9 cellular contexts compared by ENCODE assay signal in the genomic region with DNA sequence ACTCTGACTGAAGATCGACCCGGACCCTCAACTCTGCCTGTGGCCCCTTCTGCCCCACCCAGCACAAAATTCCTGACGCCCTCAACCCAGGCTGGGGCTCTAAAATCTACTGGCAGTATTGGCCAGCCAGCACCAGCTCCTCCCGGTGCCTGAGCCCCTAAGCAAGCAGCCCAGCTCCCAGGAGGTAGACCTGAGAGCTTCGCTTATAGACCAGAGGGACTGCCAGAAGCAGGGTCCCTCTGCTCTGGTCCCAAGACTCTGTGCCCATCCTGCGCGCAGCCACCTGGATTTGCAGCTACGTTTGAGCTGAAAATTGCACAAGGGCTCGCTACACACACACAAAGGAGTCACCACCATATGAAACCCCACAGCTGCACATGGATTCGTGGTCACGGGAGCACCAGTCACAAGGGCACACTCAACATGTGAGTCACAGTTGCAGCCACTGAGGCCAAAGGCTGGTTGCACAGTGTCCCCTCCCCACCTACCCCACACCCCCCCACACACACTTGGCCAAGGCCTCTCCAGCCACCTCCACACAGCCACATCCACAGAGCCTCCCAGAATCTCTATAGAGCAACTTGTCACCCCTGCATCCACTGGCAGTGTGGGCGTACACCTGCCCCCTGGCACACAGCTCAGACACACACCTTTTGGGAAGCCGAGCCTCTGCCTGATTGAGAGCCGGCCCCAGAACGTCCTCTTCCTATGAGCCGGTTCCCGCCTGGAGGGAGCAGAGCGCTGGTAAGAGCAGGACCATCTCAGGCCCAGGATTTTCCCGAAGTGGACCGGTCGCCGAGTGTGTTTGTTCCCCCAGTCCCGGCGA. TPM values are rescaled to one million over a fixed set of nuclear protein-coding genes. Genes with fewer than 3 reads are reported as not detected.
DNase-seq lines count a peak whose midpoint lies in the region; ATAC-seq, FAIRE-seq and TF ChIP-seq lines count a peak whose summit lies in the region.
"Had no signal": no experiment of that assay in that cellular context is flagged by ENCODE, and none has a peak within 500 bp of the region (broad histone marks: within the 10 kb centered on the region; RNA-seq: fewer than 3 reads in every experiment).

No MANE protein-coding gene starts in this region.

- intact Hi-C loops in IMR-90 (cut with micrococcal nuclease), result no loop called here

- dilution Hi-C loops in IMR-90 (cut with HindIII; ENCODE audit: low sequenced_read_pairs, unreplicated experiment), result no loop called here

- CTCF ChIA-PET in CD8-positive, alpha-beta memory T cell (lab: Charles Lee), result no interaction called here
- CTCF ChIA-PET in IMR-90 (lab: Yijun Ruan, JAX), result interaction anchor here (1.2 kb wide), 1 partner anchor 32 kb away, joined by 4 read pairs; no protein-coding TSS in a partner anchor

- H3K14ac ChIP-seq in IMR-90 (replicated peaks; ENCODE audit: low read depth, low read length), result no peak overlapping the region
- no peak overlapping the region for H3K14ac ChIP-seq in mesenchymal stem cell (ENCODE audit: low read length in 2 of 2)

- H3K27me3 ChIP-seq in CD8-positive, alpha-beta memory T cell (ENCODE audit: insufficient read depth, low read length, poor library complexity, severe bottlenecking), result peaks cover 39% of the 10 kb centered on the region
- H3K27me3 ChIP-seq in IMR-90 (ENCODE audit: control insufficient read depth, insufficient read depth, low read length), result peaks cover 94% of the 10 kb centered on the region
- H3K27me3 ChIP-seq in astrocyte (ENCODE audit: insufficient read depth, low read length), result peaks cover 89% of the 10 kb centered on the region
- peaks cover 96% of the 10 kb centered on the region in 2 experiments for H3K27me3 ChIP-seq in mesenchymal stem cell (ENCODE audit: control insufficient read depth in 1 of 2, insufficient read depth in 1 of 2, low read length in 2 of 2)

- no peaks in the 10 kb centered on the region for H3K79me2 ChIP-seq in astrocyte (ENCODE audit: insufficient read depth, low read length)

- H3K9ac ChIP-seq in IMR-90 (ENCODE audit: low read depth, low read length), result no peak overlapping the region
- no peak overlapping the region for H3K9ac ChIP-seq in astrocyte (ENCODE audit: low read length)
- no peak overlapping the region for H3K9ac ChIP-seq in mesenchymal stem cell (ENCODE audit: low read length)

- no peak overlapping the region for H4K8ac ChIP-seq in IMR-90 (ENCODE audit: low read depth in 2 of 2, low read length in 2 of 2)
- no peak overlapping the region for H4K8ac ChIP-seq in mesenchymal stem cell (ENCODE audit: low read length)

- no peak overlapping the region for H2BK5ac ChIP-seq in IMR-90 (ENCODE audit: low read depth, low read length, poor library complexity, severe bottlenecking)
- no peak overlapping the region for H2BK5ac ChIP-seq in mesenchymal stem cell (ENCODE audit: low read depth, low read length, poor library complexity, severe bottlenecking)

- no peak overlapping the region for H3K27ac Mint-ChIP-seq in CD8-positive, alpha-beta memory T cell
- H3K27ac Mint-ChIP-seq in astrocyte (ENCODE audit: unreplicated experiment), result no peak overlapping the region

- H2BK120ac ChIP-seq in IMR-90 (ENCODE audit: low read depth, low read length) (no peak overlapping the region), mesenchymal stem cell (ENCODE audit: low read depth, low read length) (no peak overlapping the region)

- H3K36me3 ChIP-seq in CD8-positive, alpha-beta memory T cell (ENCODE audit: insufficient read depth, low read length), result no peaks in the 10 kb centered on the region
- H3K36me3 ChIP-seq in IMR-90 (ENCODE audit: control insufficient read depth, insufficient read depth, low read length), result no peaks in the 10 kb centered on the region
- H3K36me3 ChIP-seq in astrocyte (ENCODE audit: insufficient read depth, low read length), result no peaks in the 10 kb centered on the region
- no peaks in the 10 kb centered on the region for H3K36me3 ChIP-seq in mesenchymal stem cell (ENCODE audit: control insufficient read depth in 1 of 2, insufficient read depth in 2 of 2, low read depth in 1 of 2, low read length in 2 of 2)

- H4K20me1 ChIP-seq in IMR-90 (ENCODE audit: insufficient read depth, low read length), result peaks cover 13% of the 10 kb centered on the region; the same call in 1 of the 2 replicates
- H4K20me1 ChIP-seq in astrocyte (ENCODE audit: insufficient read depth, low read length), result peaks cover 26% of the 10 kb centered on the region

- DNase-seq in CD8-positive, alpha-beta memory T cell, result no peak
- DNase-seq in IMR-90, result peak; percentile 30
- DNase-seq in astrocyte (ENCODE audit: low read depth), result peak; percentile 8
- peak; percentile 33 for DNase-seq in mesenchymal stem cell
- DNase-seq in NAMALWA (ENCODE audit: low spot score), result no peak
- no peak for DNase-seq in NCI-H1417 (lab: John Stamatoyannopoulos, UW)
- DNase-seq in activated CD8-positive, alpha-beta memory T cell treated with anti-CD3 and anti-CD28 coated beads, Interleukin-2, amount 50 U/mL, for 4 hours, result no peak

- H3K56ac ChIP-seq in IMR-90 (ENCODE audit: extremely low read depth, insufficient read depth, low read length), result no peak overlapping the region

- peaks cover 14 to 28% (median 15%) of the 10 kb centered on the region in 3 donors for H3K4me1 Mint-ChIP-seq in CD8-positive, alpha-beta memory T cell
- H3K4me1 Mint-ChIP-seq in astrocyte (ENCODE audit: low read depth, unreplicated experiment), result peaks cover 9% of the 10 kb centered on the region

- H3K4ac ChIP-seq in IMR-90 (ENCODE audit: low read depth, low read length) (no peak overlapping the region), mesenchymal stem cell (ENCODE audit: low read depth in 1 of 2, low read length in 2 of 2) (no peak overlapping the region)

- peaks cover 0 to 4% (median 0%) of the 10 kb centered on the region in 5 donors for H3K9me3 Mint-ChIP-seq in CD8-positive, alpha-beta memory T cell
- peaks cover 6% of the 10 kb centered on the region for H3K9me3 Mint-ChIP-seq in astrocyte (ENCODE audit: unreplicated experiment)

- POLR2A ChIA-PET in CD8-positive, alpha-beta memory T cell (lab: Charles Lee), result no interaction called here
- POLR2A ChIA-PET in IMR-90 (lab: Charles Lee; ENCODE audit: unreplicated experiment), result no interaction called here

- H3K23ac ChIP-seq in IMR-90 (ENCODE audit: low read depth, low read length) (no peak overlapping the region), mesenchymal stem cell (ENCODE audit: low read length in 2 of 2) (no peak overlapping the region)

- no peak overlapping the region for H2AFZ ChIP-seq in IMR-90 (replicated peaks; ENCODE audit: low read length, poor library complexity)
- H2AFZ ChIP-seq in astrocyte (ENCODE audit: low read depth, low read length), result no peak overlapping the region
- no peak overlapping the region for H2AFZ ChIP-seq in mesenchymal stem cell (ENCODE audit: low read depth, low read length)

- no peak overlapping the region for H4K91ac ChIP-seq in IMR-90 (ENCODE audit: insufficient read depth, low read depth, low read length)
- no peak overlapping the region for H4K91ac ChIP-seq in mesenchymal stem cell (ENCODE audit: low read length)

- H2AK5ac ChIP-seq in IMR-90 (ENCODE audit: low read depth, low read length) (no peak overlapping the region), mesenchymal stem cell (ENCODE audit: low read length, severe bottlenecking) (no peak overlapping the region)

- H3K18ac ChIP-seq in IMR-90 (ENCODE audit: low read depth, low read length) (no peak overlapping the region), mesenchymal stem cell (ENCODE audit: low read depth in 1 of 2, low read length in 2 of 2) (no peak overlapping the region)

- H2AK9ac ChIP-seq in IMR-90 (replicated peaks; ENCODE audit: low read depth, low read length, poor library complexity), result no peak overlapping the region

- H3K9me1 ChIP-seq in IMR-90 (ENCODE audit: insufficient read depth, low read length), result no peaks in the 10 kb centered on the region

- no peak overlapping the region for H2BK20ac ChIP-seq in IMR-90 (ENCODE audit: low read depth, low read length)

- no peak overlapping the region for H4K5ac ChIP-seq in IMR-90 (ENCODE audit: low read depth, low read length)

- H3K4me3 Mint-ChIP-seq in CD8-positive, alpha-beta memory T cell, result peak overlapping the region; percentile 46 to 85 (median 80)
- H3K4me3 Mint-ChIP-seq in astrocyte (ENCODE audit: unreplicated experiment), result no peak overlapping the region

- H2BK12ac ChIP-seq in mesenchymal stem cell (ENCODE audit: low read length in 2 of 2), result no peak overlapping the region

- ATAC-seq in IMR-90 (ENCODE audit: low read depth) (no peak), GM19324 (IDR thresholded peaks at IDR 0.05; ENCODE audit: low FRiP score, unreplicated experiment) (no peak)

- H3K9me3 ChIP-seq in CD8-positive, alpha-beta memory T cell (ENCODE audit: low read length), result no peaks in the 10 kb centered on the region
- H3K9me3 ChIP-seq in IMR-90 (ENCODE audit: control insufficient read depth, insufficient read depth, low read length), result peaks cover 2% of the 10 kb centered on the region; the same call in 1 of the 2 replicates
- H3K9me3 ChIP-seq in astrocyte (ENCODE audit: insufficient read depth, low read depth, low read length), result no peaks in the 10 kb centered on the region
- H3K9me3 ChIP-seq in mesenchymal stem cell (ENCODE audit: control insufficient read depth, low read length), result no peaks in the 10 kb centered on the region

- no peak overlapping the region for H3K4me3 ChIP-seq in CD8-positive, alpha-beta memory T cell (ENCODE audit: low read length)
- H3K4me3 ChIP-seq in IMR-90 (ENCODE audit: insufficient read depth, low read depth, low read length), result no peak overlapping the region
- H3K4me3 ChIP-seq in astrocyte (ENCODE audit: insufficient read depth, low read depth, low read length), result no peak overlapping the region
- H3K4me3 ChIP-seq in mesenchymal stem cell (ENCODE audit: insufficient read depth in 1 of 2, low read depth in 1 of 2, low read length in 2 of 2), result no peak overlapping the region

- H3K27ac ChIP-seq in CD8-positive, alpha-beta memory T cell (ENCODE audit: low read depth, low read length), result no peak overlapping the region
- H3K27ac ChIP-seq in IMR-90 (ENCODE audit: insufficient read depth, low read length) (no peak overlapping the region), astrocyte (ENCODE audit: low read depth, low read length) (no peak overlapping the region), mesenchymal stem cell (ENCODE audit: low read length, poor library complexity, severe bottlenecking) (no peak overlapping the region)

- TF ChIP-seq RAD21 in IMR-90 (IDR thresholded peaks at IDR 0.05; ENCODE audit: low read length), result no peak

- TF ChIP-seq POLR2A in IMR-90 (IDR thresholded peaks at IDR 0.05; ENCODE audit: low read depth, low read length), result no peak

- H3K79me1 ChIP-seq in IMR-90 (ENCODE audit: low read depth in 1 of 2, low read length in 2 of 2) (no peaks in the 10 kb centered on the region), mesenchymal stem cell (replicated peaks; ENCODE audit: low read length, poor library complexity, severe bottlenecking) (no peaks in the 10 kb centered on the region)

- H3K4me2 ChIP-seq in IMR-90 (ENCODE audit: low read depth, low read length) (no peak overlapping the region), astrocyte (ENCODE audit: low read length) (no peak overlapping the region), mesenchymal stem cell (ENCODE audit: low read length, poor library complexity, severe bottlenecking) (no peak overlapping the region)

- H3K27me3 Mint-ChIP-seq in CD8-positive, alpha-beta memory T cell, result peaks cover 65 to 86% of the 10 kb centered on the region in 2 donors
- H3K27me3 Mint-ChIP-seq in astrocyte (ENCODE audit: low read depth, unreplicated experiment), result peaks cover 84% of the 10 kb centered on the region

- in situ Hi-C loops in IMR-90 (cut with MboI; ENCODE audit: low sequenced_read_pairs), result no loop called here

- H2BK15ac ChIP-seq in IMR-90 (ENCODE audit: low read depth, low read length), result no peak overlapping the region
- no peak overlapping the region for H2BK15ac ChIP-seq in mesenchymal stem cell (ENCODE audit: low read depth, poor library complexity, severe bottlenecking)

- TF ChIP-seq CTCF in IMR-90 (conservative IDR thresholded peaks at IDR 0.05; ENCODE audit: low read depth, low read length) (no peak), astrocyte (IDR thresholded peaks at IDR 0.05; ENCODE audit: insufficient read depth, low read depth, low read length) (no peak)

- H3K36me3 Mint-ChIP-seq in CD8-positive, alpha-beta memory T cell, result no peaks in the 10 kb centered on the region
- H3K36me3 Mint-ChIP-seq in astrocyte (ENCODE audit: low read depth, unreplicated experiment), result no peaks in the 10 kb centered on the region

- no peak for FAIRE-seq in astrocyte (lab: Jason Lieb, UNC)

- H3K4me1 ChIP-seq in CD8-positive, alpha-beta memory T cell (ENCODE audit: insufficient read depth, low read length), result no peaks in the 10 kb centered on the region
- H3K4me1 ChIP-seq in IMR-90 (ENCODE audit: control insufficient read depth, insufficient read depth, low read length) (no peaks in the 10 kb centered on the region), astrocyte (ENCODE audit: insufficient read depth, low read length) (peaks cover 5% of the 10 kb centered on the region), mesenchymal stem cell (ENCODE audit: control insufficient read depth, insufficient read depth, low read depth, low read length) (peaks cover 17% of the 10 kb centered on the region)

- no TSS peak for BruUV-seq in IMR-90 (replicated peaks; lab: Mats Ljungman, UMichigan)

- WGBS in IMR-90 (ENCODE audit: extremely low coverage in 2 of 2, insufficient read length in 1 of 2), 2 experiments, result 1% methylated on average over 9 of the region's 24 CpGs; no CpG with 5 or more reads in 1 of the 2 experiments
- 10% methylated on average over 24 of the region's 24 CpGs for WGBS in mesenchymal stem cell

RNA-seq across cellular contexts. Expression of a gene that starts 1.1 kb away (rescaled TPM):
- total RNA-seq in CD8-positive, alpha-beta memory T cell, result not detected
- polyA plus RNA-seq in CD8-positive, alpha-beta memory T cell, result not detected
- total RNA-seq in IMR-90 (2012; rRNA removed) (not detected in 2 replicates), astrocyte (0.07 and 0.29 TPM in 2 replicates)
- polyA plus RNA-seq in IMR-90 (2012; rRNA removed), result not detected in 2 replicates
- not detected in 2 replicates for polyA plus RNA-seq in IMR-90 (2012; cell fraction: cytosol; rRNA removed)
- not detected in 2 replicates for polyA plus RNA-seq in IMR-90 (2012; cell fraction: nucleus; rRNA removed; ENCODE audit: low replicate concordance)
- polyA plus RNA-seq in mesenchymal stem cell (2013, experiment 1 of 2), result not detected
- not detected for polyA plus RNA-seq in mesenchymal stem cell (2013, experiment 2 of 2)
- total RNA-seq: esophagus mucosa had no signal

Comparison
In these comparisons a context has a peak if more than half of its experiments do, and no peak if none do; other contexts are left out.
1. DNase-seq: peak in IMR-90 (single experiment), astrocyte (single experiment) and mesenchymal stem cell (single experiment); none in CD8-positive, alpha-beta memory T cell (0 of 5), NAMALWA (single experiment), NCI-H1417 (0 of 3) and activated CD8-positive, alpha-beta memory T cell treated with anti-CD3 and anti-CD28 coated beads, Interleukin-2, amount 50 U/mL, for 4 hours (single experiment).